ENCODE assay signal across 19 cellular contexts in the genomic region with DNA sequence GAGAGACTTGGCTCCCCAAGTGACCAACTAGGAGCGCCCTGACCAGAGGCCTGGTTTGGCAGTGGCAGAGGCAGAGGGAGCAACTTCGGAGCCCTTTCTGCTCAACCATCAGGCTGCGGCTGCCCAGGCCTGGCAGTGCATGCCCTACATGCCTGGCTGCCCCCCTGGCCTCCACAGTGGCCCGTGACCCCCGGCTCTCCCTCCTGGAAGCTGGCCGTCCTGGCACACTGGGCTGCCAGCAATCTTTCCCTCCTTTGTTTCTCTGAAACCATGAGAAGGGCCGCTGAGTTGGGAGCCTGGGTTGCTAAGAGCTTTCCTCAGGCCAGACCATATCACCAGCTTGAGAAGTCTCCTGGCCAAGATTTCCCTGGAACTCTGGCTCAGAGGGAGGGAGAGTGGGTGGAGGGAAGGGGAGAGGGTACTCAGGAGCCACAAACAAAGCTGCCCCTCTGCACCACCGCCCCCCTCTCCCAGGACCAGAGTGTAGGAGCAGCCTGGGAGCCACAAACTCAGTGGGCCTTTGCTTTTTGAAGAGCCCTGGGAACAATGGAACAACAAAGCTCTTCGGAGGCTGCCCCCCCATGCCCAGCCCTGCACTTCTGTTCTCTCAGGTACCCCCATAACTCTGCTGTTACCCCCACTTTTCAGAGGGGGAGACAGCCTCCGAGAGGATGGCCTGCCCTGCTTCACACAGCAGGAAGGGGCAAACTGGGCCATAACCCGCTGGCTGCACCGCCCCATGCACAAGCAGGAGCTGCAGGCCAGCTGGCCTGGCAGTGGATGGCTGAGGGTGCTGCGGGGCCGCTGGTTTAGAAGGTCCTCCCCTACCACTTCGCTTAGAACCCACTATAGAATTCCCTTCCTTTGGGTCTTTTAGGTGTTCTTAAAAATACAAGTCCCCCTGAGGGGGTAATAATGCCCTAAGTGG. TPM values are rescaled to one million over a fixed set of nuclear protein-coding genes. Genes with fewer than 3 reads are reported as not detected.
DNase-seq lines count a peak whose midpoint lies in the region; ATAC-seq and TF ChIP-seq lines count a peak whose summit lies in the region.
"Had no signal": no experiment of that assay in that cellular context is flagged by ENCODE, and none has a peak within 500 bp of the region (broad histone marks: within the 10 kb centered on the region; RNA-seq: fewer than 3 reads in every experiment).

No MANE protein-coding gene starts in this region.

- H3K4me1 ChIP-seq in HEK293 (ENCODE audit: control insufficient read depth, insufficient read depth, low read length) (no peaks in the 10 kb centered on the region; the same call in 1 of the 2 replicates), spleen (peaks cover 0 to 44% (median 18%) of the 10 kb centered on the region in 6 donors), PC-9 (replicated peaks; ENCODE audit: insufficient read depth) (peaks cover 21% of the 10 kb centered on the region)
- H3K4me1 ChIP-seq: body of pancreas, prostate gland had no signal

- WGBS in spleen, 5 donors = 86 to 93% (median 90%) methylated on average over 13 to 15 of the region's 15 CpGs

- no TSS peak for BruUV-seq in PC-9 (replicated peaks; lab: Mats Ljungman, UMichigan)

- H3K36me3 Mint-ChIP-seq in progenitor cell of endocrine pancreas (ENCODE audit: insufficient read depth) = no peaks in the 10 kb centered on the region

- no peak for TF ChIP-seq CTCF in HEK293 (tag by site-specific recombination; IDR thresholded peaks at IDR 0.05)
- TF ChIP-seq CTCF in coronary artery (IDR thresholded peaks at IDR 0.05) = no peak
- no peak for TF ChIP-seq CTCF in spleen (IDR thresholded peaks at IDR 0.05 in 8 of 11, conservative IDR thresholded peaks at IDR 0.05 in 3 of 11)
- no peak for TF ChIP-seq CTCF in progenitor cell of endocrine pancreas (IDR thresholded peaks at IDR 0.05; ENCODE audit: unreplicated experiment)
- TF ChIP-seq CTCF in PC-9 (conservative IDR thresholded peaks at IDR 0.05) = no peak

- TF ChIP-seq POLR2A in spleen (IDR thresholded peaks at IDR 0.05) = no peak

- DNase-seq in coronary artery (ENCODE audit: low spot score) (no peak), medulla oblongata (ENCODE audit: extremely low spot score) (peak; percentile 86), spleen (peak; percentile 64), progenitor cell of endocrine pancreas (ENCODE audit: low spot score, unreplicated experiment) (no peak), SKM-1 (lab: John Stamatoyannopoulos, UW; ENCODE audit: unreplicated experiment) (no peak), PC-9 (no peak)
- DNase-seq: activated CD8-positive, alpha-beta memory T cell treated with anti-CD3 and anti-CD28 coated beads for 24 hours; body of pancreas; effector CD8-positive, alpha-beta T cell; foreskin fibroblast; GDM1; mucosa of descending colon; NCI-H1417; PC-3; trophoblast cell had no signal

- H3K27me3 ChIP-seq in spleen (replicated peaks in 1 of 7) (peaks cover 0 to 6% (median 0%) of the 10 kb centered on the region in 7 donors), PC-9 (ENCODE audit: insufficient read depth, low read depth) (no peaks in the 10 kb centered on the region)
- H3K27me3 ChIP-seq: body of pancreas had no signal

- intact Hi-C loops in spleen (cut with DNase I; ENCODE audit: low total_unique reads) = no loop called here
- intact Hi-C loops in PC-9 (cut with micrococcal nuclease; ENCODE audit: unreplicated experiment) = no loop called here

- no peaks in the 10 kb centered on the region for H3K79me2 ChIP-seq in PC-9 (ENCODE audit: low read depth)

- no peak for ATAC-seq in GM19452 (IDR thresholded peaks at IDR 0.05; ENCODE audit: unreplicated experiment)
- ATAC-seq: body of pancreas, mucosa of descending colon, PC-3 had no signal

- H3K27ac Mint-ChIP-seq in progenitor cell of endocrine pancreas = no peak overlapping the region

- H3K27ac ChIP-seq in HEK293 (ENCODE audit: extremely low read depth, low read depth, low read length) (no peak overlapping the region), coronary artery (peak overlapping the region; percentile 29 to 80), spleen (no peak overlapping the region), PC-9 (no peak overlapping the region)
- H3K27ac ChIP-seq: body of pancreas, prostate gland had no signal

- H4K20me1 ChIP-seq in PC-9 (ENCODE audit: insufficient read depth) = no peaks in the 10 kb centered on the region

- no peaks in the 10 kb centered on the region for H3K4me1 Mint-ChIP-seq in progenitor cell of endocrine pancreas (ENCODE audit: low read depth)

- no peak overlapping the region for H3K4me3 ChIP-seq in HEK293 (ENCODE audit: low read depth, low read length)
- no peak overlapping the region for H3K4me3 ChIP-seq in coronary artery
- H3K4me3 ChIP-seq in spleen = no peak overlapping the region
- no peak overlapping the region for H3K4me3 ChIP-seq in PC-9
- H3K4me3 ChIP-seq: body of pancreas, mucosa of descending colon, prostate gland had no signal

- H3K9me3 Mint-ChIP-seq in progenitor cell of endocrine pancreas (ENCODE audit: low read depth) = no peaks in the 10 kb centered on the region

- 0 out of 2 replicates have a peak, but pooled peaks cover 4% of the 10 kb centered on the region for H3F3A ChIP-seq in PC-9 (ENCODE audit: insufficient read depth, low read depth)

- H3K4me3 Mint-ChIP-seq in progenitor cell of endocrine pancreas (ENCODE audit: low read depth) = no peak overlapping the region

- CTCF ChIA-PET in HEK293 (lab: Yijun Ruan, JAX) = interaction anchor here (1.0 kb wide), 1 partner anchor 30 kb away, joined by 3 read pairs; no protein-coding TSS in a partner anchor
- CTCF ChIA-PET in PC-9 (lab: Charles Lee) = no interaction called here

- POLR2A ChIA-PET in HEK293 (lab: Yijun Ruan, JAX) (no interaction called here), PC-9 (lab: Charles Lee; ENCODE audit: unreplicated experiment) (no interaction called here)

- no peak overlapping the region for H3K4me2 ChIP-seq in PC-9

- peaks cover 51% of the 10 kb centered on the region for H3K27me3 Mint-ChIP-seq in progenitor cell of endocrine pancreas

- no peak overlapping the region for H2AFZ ChIP-seq in PC-9

- H3K9me2 ChIP-seq in PC-9 (ENCODE audit: insufficient read depth) = no peaks in the 10 kb centered on the region

- H3K9me3 ChIP-seq in HEK293 (ENCODE audit: control insufficient read depth, insufficient read depth, low read depth, low read length) (no peaks in the 10 kb centered on the region), spleen (no peaks in the 10 kb centered on the region), PC-9 (ENCODE audit: insufficient read depth, low read depth) (no peaks in the 10 kb centered on the region)
- H3K9me3 ChIP-seq: body of pancreas, mucosa of descending colon, prostate gland had no signal

- H3K36me3 ChIP-seq in HEK293 (ENCODE audit: control insufficient read depth in 2 of 2, insufficient read depth in 1 of 2, low read length in 2 of 2) (no peaks in the 10 kb centered on the region), spleen (no peaks in the 10 kb centered on the region), PC-9 (ENCODE audit: low read depth) (no peaks in the 10 kb centered on the region)
- H3K36me3 ChIP-seq: prostate gland had no signal

TF ChIP-seq in HEK293, 187 proteins besides CTCF, POLR2A, EP300 and RAD21:
- TF ChIP-seq EGR2 (tag by site-specific recombination; IDR thresholded peaks at IDR 0.05; ENCODE audit: low read depth) (peak; percentile 72), KLF10 (tag by site-specific recombination; IDR thresholded peaks at IDR 0.05) (no peak), ZNF146 (tag by site-specific recombination; IDR thresholded peaks at IDR 0.05) (no peak), ZNF777 (tag by site-specific recombination; IDR thresholded peaks at IDR 0.05; ENCODE audit: borderline replicate concordance) (no peak), ZNF398 (tag by site-specific recombination; IDR thresholded peaks at IDR 0.05) (peak; percentile 51), GLI4 (tag by site-specific recombination; IDR thresholded peaks at IDR 0.05) (no peak), ZFHX2 (tag by site-specific recombination; conservative IDR thresholded peaks at IDR 0.05) (peak; percentile 88)

RNA-seq across cellular contexts. Expression of gene CORO2B, which starts 11.3 kb away (rescaled TPM):
- total RNA-seq in spleen = 1 to 10 TPM; 1.5 to 8.8 (median 4.5) TPM
- 1 to 10 TPM in 2 of 3 donors, under 1 TPM in 1; 0.93 to 2.4 (median 1.2) TPM for polyA plus RNA-seq in spleen
- 1.5 and 2.0 TPM in 2 replicates for total RNA-seq in progenitor cell of endocrine pancreas
- total RNA-seq in PC-9 (2021) = 0.53 and 0.59 TPM in 2 replicates
- total RNA-seq: NCI-H460 had no signal

Comparison
In these comparisons a context has a peak if more than half of its experiments do, and no peak if none do; other contexts are left out.
1. H3K27ac ChIP-seq: peak in coronary artery (2 of 2); none in HEK293 (single experiment), spleen (0 of 8) and PC-9 (single experiment).
2. DNase-seq: peak in medulla oblongata (single experiment) and spleen (single experiment); none in coronary artery (single experiment), progenitor cell of endocrine pancreas (single experiment), SKM-1 (single experiment) and PC-9 (0 of 2).